In genomic region chr11:47553417-47553746, GRCh38 we compare ENCODE assay signal across 8 cellular contexts. TPM values are rescaled to one million over a fixed set of nuclear protein-coding genes. Genes with fewer than 3 reads are reported as not detected.
DNase-seq lines count a peak whose midpoint lies in the region; ATAC-seq lines count a peak whose summit lies in the region.

No MANE protein-coding gene starts in this region.

- H3K36me3 ChIP-seq in iPS DF 6.9 (ENCODE audit: control insufficient read depth, insufficient read depth, low read length): no peaks in the 10 kb centered on the region

- peak overlapping the region; percentile 72 for H3K27ac Mint-ChIP-seq in activated naive CD4-positive, alpha-beta T cell treated with anti-CD3 and anti-CD28 coated beads, Interleukin-2, amount 50 U/mL, for 24 hours
- H3K27ac Mint-ChIP-seq in activated CD8-positive, alpha-beta T cell treated with anti-CD3 and anti-CD28 coated beads, Interleukin-2, amount 10 ng/mL, durations not matched to agents 7 days and 5 days: peak overlapping the region; percentile 82
- peak overlapping the region; percentile 100 for H3K27ac Mint-ChIP-seq in stimulated activated memory B cell treated with anti-CD40 and anti-IgM and Interleukin-4, amounts not matched to agents 10 μg/mL and 1 μg/mL and 100 μg/mL, for 72 hours

- H3K4me3 ChIP-seq in iPS DF 6.9 (ENCODE audit: low read length): peak overlapping the region; percentile 24; the same call in 1 of the 2 replicates

- no peak overlapping the region for H3K27ac ChIP-seq in iPS DF 6.9 (ENCODE audit: low read length)

- no peak for DNase-seq in activated naive CD4-positive, alpha-beta T cell treated with Interleukin-2 at 50 U/mL for 16 hours
- no peak for DNase-seq in activated CD8-positive, alpha-beta T cell treated with anti-CD3 and anti-CD28 coated beads, Interleukin-2, amount 10 ng/mL, durations not matched to agents 7 days and 5 days
- DNase-seq in iPS DF 6.9 (ENCODE audit: low read depth, low spot score) (no peak), NCI-H1092 (lab: John Stamatoyannopoulos, UW) (no peak), SKM-1 (lab: John Stamatoyannopoulos, UW; ENCODE audit: unreplicated experiment) (no peak)

- no peaks in the 10 kb centered on the region for H3K27me3 Mint-ChIP-seq in activated naive CD4-positive, alpha-beta T cell treated with anti-CD3 and anti-CD28 coated beads, Interleukin-2, amount 50 U/mL, for 24 hours
- H3K27me3 Mint-ChIP-seq in activated CD8-positive, alpha-beta T cell treated with anti-CD3 and anti-CD28 coated beads, Interleukin-2, amount 10 ng/mL, durations not matched to agents 7 days and 5 days (ENCODE audit: low read depth): no peaks in the 10 kb centered on the region
- no peaks in the 10 kb centered on the region for H3K27me3 Mint-ChIP-seq in stimulated activated memory B cell treated with anti-CD40 and anti-IgM and Interleukin-4, amounts not matched to agents 10 μg/mL and 1 μg/mL and 100 μg/mL, for 72 hours

- peak; percentile 11 for ATAC-seq in HG03108 (IDR thresholded peaks at IDR 0.05; ENCODE audit: unreplicated experiment)
- peak; percentile 31 for ATAC-seq in activated CD8-positive, alpha-beta T cell treated with anti-CD3 and anti-CD28 coated beads, Interleukin-2, amount 10 ng/mL, durations not matched to agents 7 days and 5 days
- peak; percentile 50 for ATAC-seq in stimulated activated memory B cell treated with anti-CD40 and anti-IgM and Interleukin-4, amounts not matched to agents 10 μg/mL and 1 μg/mL and 100 μg/mL, for 72 hours

- H3K27me3 ChIP-seq in iPS DF 6.9 (ENCODE audit: control insufficient read depth, insufficient read depth, low read length): no peaks in the 10 kb centered on the region

- H3K9me3 Mint-ChIP-seq in activated naive CD4-positive, alpha-beta T cell treated with anti-CD3 and anti-CD28 coated beads, Interleukin-2, amount 50 U/mL, for 24 hours: no peaks in the 10 kb centered on the region
- no peaks in the 10 kb centered on the region for H3K9me3 Mint-ChIP-seq in activated CD8-positive, alpha-beta T cell treated with anti-CD3 and anti-CD28 coated beads, Interleukin-2, amount 10 ng/mL, durations not matched to agents 7 days and 5 days (ENCODE audit: insufficient read depth)
- H3K9me3 Mint-ChIP-seq in stimulated activated memory B cell treated with anti-CD40 and anti-IgM and Interleukin-4, amounts not matched to agents 10 μg/mL and 1 μg/mL and 100 μg/mL, for 72 hours: no peaks in the 10 kb centered on the region

- peaks cover 13% of the 10 kb centered on the region for H3K36me3 Mint-ChIP-seq in activated naive CD4-positive, alpha-beta T cell treated with anti-CD3 and anti-CD28 coated beads, Interleukin-2, amount 50 U/mL, for 24 hours
- H3K36me3 Mint-ChIP-seq in activated CD8-positive, alpha-beta T cell treated with anti-CD3 and anti-CD28 coated beads, Interleukin-2, amount 10 ng/mL, durations not matched to agents 7 days and 5 days (ENCODE audit: low read depth): peaks cover 26% of the 10 kb centered on the region
- peaks cover 18% of the 10 kb centered on the region for H3K36me3 Mint-ChIP-seq in stimulated activated memory B cell treated with anti-CD40 and anti-IgM and Interleukin-4, amounts not matched to agents 10 μg/mL and 1 μg/mL and 100 μg/mL, for 72 hours

- POLR2A ChIA-PET in activated CD8-positive, alpha-beta T cell treated with anti-CD3 and anti-CD28 coated beads, Interleukin-2, amount 10 ng/mL, durations not matched to agents 7 days and 5 days (lab: Charles Lee): interaction anchor here (0.6 to 3.8 kb wide), 5 partner anchors 12 to 161 kb away, joined by 3 to 33 read pairs (median 3); partner anchors contain the start of genes KBTBD4, NDUFS3 and PTPMT1

- H3K4me1 ChIP-seq in iPS DF 6.9 (ENCODE audit: control insufficient read depth, insufficient read depth, low read length): no peaks in the 10 kb centered on the region

- WGBS in iPS DF 6.9 (ENCODE audit: insufficient coverage, insufficient read length): no CpG with 5 or more reads among the region's 9 CpGs

- CTCF ChIA-PET in activated CD8-positive, alpha-beta T cell treated with anti-CD3 and anti-CD28 coated beads, Interleukin-2, amount 10 ng/mL, durations not matched to agents 7 days and 5 days (lab: Charles Lee): interaction anchor here (0.6 to 3.5 kb wide), 19 partner anchors 9 to 400 kb away, joined by 3 to 49 read pairs (median 4); partner anchors contain the start of genes KBTBD4, NDUFS3 and PTPMT1

- H3K4me3 Mint-ChIP-seq in activated naive CD4-positive, alpha-beta T cell treated with anti-CD3 and anti-CD28 coated beads, Interleukin-2, amount 50 U/mL, for 24 hours: peak overlapping the region; percentile 85
- H3K4me3 Mint-ChIP-seq in activated CD8-positive, alpha-beta T cell treated with anti-CD3 and anti-CD28 coated beads, Interleukin-2, amount 10 ng/mL, durations not matched to agents 7 days and 5 days: peak overlapping the region; percentile 95
- peak overlapping the region; percentile 99 for H3K4me3 Mint-ChIP-seq in stimulated activated memory B cell treated with anti-CD40 and anti-IgM and Interleukin-4, amounts not matched to agents 10 μg/mL and 1 μg/mL and 100 μg/mL, for 72 hours

- no peaks in the 10 kb centered on the region for H3K9me3 ChIP-seq in iPS DF 6.9 (ENCODE audit: control insufficient read depth, insufficient read depth, low read length)

- peaks cover 37% of the 10 kb centered on the region for H3K4me1 Mint-ChIP-seq in activated naive CD4-positive, alpha-beta T cell treated with anti-CD3 and anti-CD28 coated beads, Interleukin-2, amount 50 U/mL, for 24 hours
- peaks cover 34% of the 10 kb centered on the region for H3K4me1 Mint-ChIP-seq in activated CD8-positive, alpha-beta T cell treated with anti-CD3 and anti-CD28 coated beads, Interleukin-2, amount 10 ng/mL, durations not matched to agents 7 days and 5 days (ENCODE audit: low read depth)
- peaks cover 39% of the 10 kb centered on the region for H3K4me1 Mint-ChIP-seq in stimulated activated memory B cell treated with anti-CD40 and anti-IgM and Interleukin-4, amounts not matched to agents 10 μg/mL and 1 μg/mL and 100 μg/mL, for 72 hours

RNA-seq across cellular contexts. Expression of gene CELF1, which starts 0.5 kb away (rescaled TPM):
- total RNA-seq in activated CD8-positive, alpha-beta T cell treated with anti-CD3 and anti-CD28 coated beads, Interleukin-2, amount 10 ng/mL, durations not matched to agents 7 days and 5 days: 100 to 1,000 TPM; 104 to 111 TPM

RNA-seq across cellular contexts. Expression of gene PTPMT1, which starts 12.0 kb away (rescaled TPM):
- total RNA-seq in activated CD8-positive, alpha-beta T cell treated with anti-CD3 and anti-CD28 coated beads, Interleukin-2, amount 10 ng/mL, durations not matched to agents 7 days and 5 days: 10 to 100 TPM; 44.5 to 44.7 TPM

RNA-seq across cellular contexts. Expression of gene KBTBD4, which starts 25.4 kb away (rescaled TPM):
- total RNA-seq in activated CD8-positive, alpha-beta T cell treated with anti-CD3 and anti-CD28 coated beads, Interleukin-2, amount 10 ng/mL, durations not matched to agents 7 days and 5 days: 10 to 100 TPM; 17.7 to 20.7 TPM

RNA-seq across cellular contexts. Expression of gene NDUFS3, which starts 25.5 kb away (rescaled TPM):
- total RNA-seq in activated CD8-positive, alpha-beta T cell treated with anti-CD3 and anti-CD28 coated beads, Interleukin-2, amount 10 ng/mL, durations not matched to agents 7 days and 5 days: 100 to 1,000 TPM; 114 to 121 TPM

RNA-seq across cellular contexts. Expression of gene FAM180B, which starts 33.1 kb away (rescaled TPM):
- total RNA-seq in activated CD8-positive, alpha-beta T cell treated with anti-CD3 and anti-CD28 coated beads, Interleukin-2, amount 10 ng/mL, durations not matched to agents 7 days and 5 days: not detected
